Comparison of ENCODE assay signal across 17 cellular contexts in the genomic region with DNA sequence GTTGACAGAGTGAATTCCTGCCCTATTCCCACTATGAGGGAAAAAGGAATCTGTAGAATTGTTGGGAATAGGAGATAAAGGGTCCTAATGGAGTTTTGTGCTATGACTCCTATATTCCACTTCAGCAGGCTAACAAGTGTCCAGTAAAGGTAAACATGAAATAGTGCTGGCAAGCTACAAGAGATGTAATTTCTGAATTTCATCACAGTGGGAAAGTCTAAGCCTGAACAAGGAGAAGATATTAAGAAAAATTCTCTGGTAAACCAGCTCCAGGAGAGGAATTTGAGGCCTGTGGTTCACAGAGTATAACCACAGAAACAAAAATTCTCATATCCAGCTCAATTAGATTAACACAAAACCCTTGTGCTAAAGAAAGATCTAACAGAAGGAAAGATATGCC. TPM values are rescaled to one million over a fixed set of nuclear protein-coding genes. Genes with fewer than 3 reads are reported as not detected.
DNase-seq lines count a peak whose midpoint lies in the region; TF ChIP-seq lines count a peak whose summit lies in the region.
"Had no signal": no experiment of that assay in that cellular context is flagged by ENCODE, and none has a peak within 500 bp of the region (broad histone marks: within the 10 kb centered on the region; RNA-seq: fewer than 3 reads in every experiment).

No MANE protein-coding gene starts in this region.

- no peak overlapping the region for H3K4me3 ChIP-seq in AG10803 (ENCODE audit: low read length)
- no peak overlapping the region for H3K4me3 ChIP-seq in adipocyte (ENCODE audit: low read length)
- H3K4me3 ChIP-seq in astrocyte of the spinal cord (ENCODE audit: low read depth, low read length): no peak overlapping the region
- no peak overlapping the region for H3K4me3 ChIP-seq in transverse colon
- H3K4me3 ChIP-seq: GM23248 had no signal

- no peak for TF ChIP-seq POLR2A in transverse colon (IDR thresholded peaks at IDR 0.05)

- peak; percentile 39 for DNase-seq in AG10803 (ENCODE audit: low read depth)
- DNase-seq in adipocyte (ENCODE audit: low read depth): peak; percentile 63
- DNase-seq in astrocyte of the spinal cord (ENCODE audit: low read depth, low spot score): peak; percentile 66
- peak; percentile 9 for DNase-seq in myocyte (ENCODE audit: low read depth)
- no peak for DNase-seq in hypothalamus (lab: John Stamatoyannopoulos, UW)
- DNase-seq in SK-N-DZ (ENCODE audit: low spot score): no peak
- no peak for DNase-seq in ecto neural progenitor cell (ENCODE audit: low spot score)
- no peak for DNase-seq in transverse colon
- DNase-seq: 8988T; ACHN; Caco-2; CD8-positive, alpha-beta memory T cell; DND-41; GF-D8; GM23248 had no signal

- H3K9ac ChIP-seq in adipocyte (ENCODE audit: low read length): no peak overlapping the region
- H3K9ac ChIP-seq: GM23248 had no signal

- H3K27ac ChIP-seq in transverse colon: no peak overlapping the region
- H3K27ac ChIP-seq: GM23248, HL-60 had no signal

- intact Hi-C loops in transverse colon (cut with DNase I; ENCODE audit: low total_unique reads): no loop called here

- H3K27me3 ChIP-seq in adipocyte (replicated peaks; ENCODE audit: control insufficient read depth, insufficient read depth, low read length): no peaks in the 10 kb centered on the region
- no peaks in the 10 kb centered on the region for H3K27me3 ChIP-seq in transverse colon

- no peak for TF ChIP-seq EP300 in transverse colon (IDR thresholded peaks at IDR 0.05; ENCODE audit: low read depth)

- TF ChIP-seq CTCF in AG10803 (conservative IDR thresholded peaks at IDR 0.05; ENCODE audit: low read length) (no peak), astrocyte of the spinal cord (IDR thresholded peaks at IDR 0.05; ENCODE audit: low read depth, low read length) (no peak), transverse colon (IDR thresholded peaks at IDR 0.05) (no peak)

- in situ Hi-C loops in astrocyte of the spinal cord (cut with HindIII; ENCODE audit: low sequenced_read_pairs) (no loop called here), transverse colon (cut with MboI; ENCODE audit: low pct_ligation_motif_present in 1 of 4, low pct_unique_long_range_greater_than_20kb in 1 of 4, low sequenced_read_pairs in 3 of 4) (no loop called here)

- H3K9me3 ChIP-seq in adipocyte (ENCODE audit: control insufficient read depth, low read length): no peaks in the 10 kb centered on the region
- no peaks in the 10 kb centered on the region for H3K9me3 ChIP-seq in transverse colon
- H3K9me3 ChIP-seq: Caco-2 had no signal

- peaks cover 7% of the 10 kb centered on the region for H3K4me1 ChIP-seq in adipocyte (ENCODE audit: control insufficient read depth, insufficient read depth, low read length)
- H3K4me1 ChIP-seq in transverse colon: no peaks in the 10 kb centered on the region
- H3K4me1 ChIP-seq: Caco-2 had no signal

- H3K36me3 ChIP-seq in adipocyte (ENCODE audit: control insufficient read depth, insufficient read depth, low read length, severe bottlenecking) (no peaks in the 10 kb centered on the region), transverse colon (no peaks in the 10 kb centered on the region)

RNA-seq across cellular contexts. Expression of a gene that starts 10.3 kb away (rescaled TPM):
- 0.62 TPM in 1 of 2 replicates, not detected in the other for total RNA-seq in myocyte
- polyA plus RNA-seq in myocyte (2012): 0.10 TPM
- 0.17 and 0.74 TPM in 2 replicates for polyA plus RNA-seq in SK-N-DZ (2014; cell fraction: cytosol; rRNA removed)
- not detected in 2 replicates for polyA plus RNA-seq in SK-N-DZ (2014; cell fraction: nucleus; rRNA removed)
- not detected for total RNA-seq in transverse colon
- total RNA-seq: Caco-2; CD8-positive, alpha-beta memory T cell; GM23248 had no signal
- polyA plus RNA-seq: BJ; CD8-positive, alpha-beta memory T cell; GM23248 had no signal

Comparison
In these comparisons a context has a peak if more than half of its experiments do, and no peak if none do; other contexts are left out.
1. DNase-seq: peak in AG10803 (single experiment), adipocyte (single experiment), astrocyte of the spinal cord (single experiment) and myocyte (single experiment); none in hypothalamus (0 of 51), SK-N-DZ (single experiment), ecto neural progenitor cell (single experiment) and transverse colon (single experiment).